Comparison of ENCODE assay signal across 33 cellular contexts in the genomic region with DNA sequence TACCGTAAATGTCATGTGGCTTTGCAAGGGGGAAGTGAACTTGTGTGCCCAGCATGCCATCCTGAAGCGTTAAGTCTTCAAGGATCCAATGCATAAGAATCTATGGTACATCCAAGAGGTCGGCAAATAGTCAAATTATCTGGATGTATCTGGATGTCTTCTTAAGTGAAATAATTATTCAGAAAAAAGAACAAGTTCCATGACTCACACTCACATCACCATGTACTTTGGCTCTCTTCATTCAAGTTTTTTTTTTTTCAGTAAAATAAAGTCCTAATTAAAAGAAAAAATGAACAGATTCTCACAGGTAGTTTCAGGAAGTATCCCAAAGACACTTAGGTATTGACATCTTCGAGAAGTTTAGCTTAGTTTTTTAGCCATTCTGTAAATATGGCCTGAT.
"Had no signal": no experiment of that assay in that cellular context is flagged by ENCODE, and none has a peak within 500 bp of the region (broad histone marks: within the 10 kb centered on the region; RNA-seq: fewer than 3 reads in every experiment).

No MANE protein-coding gene starts in this region.

- H3K9me3 ChIP-seq: body of pancreas, gastroesophageal sphincter, neutrophil, pancreas, prostate gland, sigmoid colon, thoracic aorta had no signal

- H3K27me3 Mint-ChIP-seq: activated CD4-positive, alpha-beta T cell treated with anti-CD3 and anti-CD28 coated beads for 36 hours; activated naive CD8-positive, alpha-beta T cell; effector memory CD8-positive, alpha-beta T cell; naive B cell; stimulated activated naive CD8-positive, alpha-beta T cell treated with anti-CD3 and anti-CD28 coated beads, Interleukin-15, Interleukin-2, amounts not matched to agents 100 ng/mL and 50 ng/mL, for 24 hours had no signal

- H3K4me1 ChIP-seq: pancreas, prostate gland had no signal

- H3K4me3 Mint-ChIP-seq: activated CD4-positive, alpha-beta T cell treated with anti-CD3 and anti-CD28 coated beads for 36 hours; effector memory CD8-positive, alpha-beta T cell; stimulated activated effector memory CD8-positive, alpha-beta T cell treated with anti-CD3 and anti-CD28 coated beads, Interleukin-12 subunit alpha, Interleukin-12 subunit beta, amount 100 ng/mL, for 72 hours; stimulated activated naive CD8-positive, alpha-beta T cell treated with anti-CD3 and anti-CD28 coated beads, Interleukin-15, Interleukin-2, amounts not matched to agents 100 ng/mL and 50 ng/mL, for 24 hours; T-helper 2 cell treated with Interferon-gamma antibody and Interleukin-4, amounts not matched to agents 5 μg/mL and 100 μg/mL, for 36 hours had no signal

- DNase-seq: activated CD4-positive, alpha-beta T cell treated with anti-CD3 and anti-CD28 coated beads for 36 hours; activated CD4-positive, alpha-beta T cell treated with anti-CD3 and anti-CD28 coated beads, Interleukin-2, amount 50 U/mL, for 4 hours; activated CD4-positive, CD25-positive, alpha-beta regulatory T cell; activated naive CD4-positive, alpha-beta T cell treated with Interleukin-2 at 50 U/mL for 16 hours; activated T-cell treated with anti-CD3 and anti-CD28 coated beads for 4 hours; activated T-cell treated with anti-CD3 and anti-CD28 coated beads, Interleukin-2, amount 50 U/mL, for 72 hours; anterior cingulate cortex; body of pancreas; cerebellar nuclear complex; cortex of kidney; effector memory CD8-positive, alpha-beta T cell; left cardiac atrium; left ventricle myocardium superior; naive B cell; nephron progenitor cell; pancreas; sigmoid colon; small intestine; stimulated activated CD4-positive, alpha-beta T cell treated with anti-CD3 and anti-CD28 coated beads, Interleukin-4, amount 100 ng/mL, for 24 hours; trophoblast cell had no signal

- H3K36me3 Mint-ChIP-seq: stimulated activated effector memory CD8-positive, alpha-beta T cell treated with anti-CD3 and anti-CD28 coated beads, Interleukin-12 subunit alpha, Interleukin-12 subunit beta, amount 100 ng/mL, for 72 hours had no signal

- H3K27me3 ChIP-seq: body of pancreas, gastroesophageal sphincter, hepatocyte, pancreas, sigmoid colon had no signal

- H3K9me3 Mint-ChIP-seq: effector memory CD8-positive, alpha-beta T cell; nephron progenitor cell; stimulated activated effector memory CD8-positive, alpha-beta T cell treated with anti-CD3 and anti-CD28 coated beads, Interleukin-12 subunit alpha, Interleukin-12 subunit beta, amount 100 ng/mL, for 72 hours; T-helper 2 cell treated with Interferon-gamma antibody and Interleukin-4, amounts not matched to agents 5 μg/mL and 100 μg/mL, for 36 hours had no signal

- H3K79me2 ChIP-seq: hepatocyte had no signal

- H3K27ac Mint-ChIP-seq: activated CD4-positive, alpha-beta T cell treated with anti-CD3 and anti-CD28 coated beads for 36 hours; activated naive CD8-positive, alpha-beta T cell; activated T-cell treated with anti-CD3 and anti-CD28 coated beads, Interleukin-2, amount 50 U/mL, for 72 hours; effector memory CD8-positive, alpha-beta T cell; nephron progenitor cell; stimulated activated effector memory CD8-positive, alpha-beta T cell treated with anti-CD3 and anti-CD28 coated beads, Interleukin-12 subunit alpha, Interleukin-12 subunit beta, amount 100 ng/mL, for 72 hours; stimulated activated naive CD8-positive, alpha-beta T cell treated with anti-CD3 and anti-CD28 coated beads, Interleukin-15, Interleukin-2, amounts not matched to agents 100 ng/mL and 50 ng/mL, for 24 hours; T-helper 2 cell treated with Interferon-gamma antibody and Interleukin-4, amounts not matched to agents 5 μg/mL and 100 μg/mL, for 36 hours had no signal

- H3K27ac ChIP-seq: body of pancreas, cardiac muscle cell, gastroesophageal sphincter, hepatocyte, neutrophil, pancreas, prostate gland, sigmoid colon, thoracic aorta had no signal

- FAIRE-seq: keratinocyte, pancreas, small intestine, urothelium cell line had no signal

- H2AFZ ChIP-seq: hepatocyte had no signal

- ATAC-seq: activated CD4-positive, alpha-beta T cell treated with anti-CD3 and anti-CD28 coated beads for 36 hours; activated T-cell treated with anti-CD3 and anti-CD28 coated beads, Interleukin-2, amount 50 U/mL, for 72 hours; body of pancreas; effector memory CD8-positive, alpha-beta T cell; esophagus mucosa; gastroesophageal sphincter; left cardiac atrium; left ventricle myocardium superior; pancreas; stimulated activated effector memory CD8-positive, alpha-beta T cell treated with anti-CD3 and anti-CD28 coated beads, Interleukin-12 subunit alpha, Interleukin-12 subunit beta, amount 100 ng/mL, for 72 hours had no signal

- H3K36me3 ChIP-seq: cardiac muscle cell, gastroesophageal sphincter, neutrophil, pancreas, prostate gland, sigmoid colon, thoracic aorta had no signal

- H3K4me3 ChIP-seq: body of pancreas, cardiac muscle cell, gastroesophageal sphincter, hepatocyte, pancreas, prostate gland, sigmoid colon, thoracic aorta had no signal
